In genomic region chr10:132951926-132952325, GRCh38 we compare ENCODE assay signal across 27 cellular contexts. TPM values are rescaled to one million over a fixed set of nuclear protein-coding genes. Genes with fewer than 3 reads are reported as not detected.
"Had no signal": no experiment of that assay in that cellular context is flagged by ENCODE, and none has a peak within 500 bp of the region (broad histone marks: within the 10 kb centered on the region; RNA-seq: fewer than 3 reads in every experiment).

No MANE protein-coding gene starts in this region.

- ATAC-seq: activated CD8-positive, alpha-beta memory T cell treated with anti-CD3 and anti-CD28 coated beads, Interleukin-2, amount 10 ng/mL, durations not matched to agents 7 days and 5 days; activated T-cell treated with anti-CD3 and anti-CD28 coated beads, Interleukin-2, amount 50 U/mL, for 4 hours; K562 had no signal

- H3K27me3 ChIP-seq: adrenal gland had no signal

- H3K4me3 Mint-ChIP-seq: activated CD4-positive, alpha-beta T cell treated with anti-CD3 and anti-CD28 coated beads, Interleukin-2, amount 10 ng/mL, durations not matched to agents 24 days and 14 days; activated CD8-positive, alpha-beta memory T cell treated with anti-CD3 and anti-CD28 coated beads, Interleukin-2, amount 10 ng/mL, durations not matched to agents 7 days and 5 days; activated naive CD4-positive, alpha-beta T cell treated with anti-CD3 and anti-CD28 coated beads for 36 hours; activated naive CD8-positive, alpha-beta T cell; activated T-cell treated with anti-CD3 and anti-CD28 coated beads, Interleukin-2, amount 50 U/mL, for 4 hours; T-helper 1 cell treated with Interleukin-12 subunit alpha and Interleukin-12 subunit beta and Interleukin-4 antibody, amounts not matched to agents 30 μg/mL and 1 μg/mL, for 36 hours had no signal

- H3K4me3 ChIP-seq: adrenal gland, K562 had no signal

- H3K4me1 Mint-ChIP-seq: activated CD4-positive, alpha-beta T cell treated with anti-CD3 and anti-CD28 coated beads, Interleukin-2, amount 10 ng/mL, durations not matched to agents 24 days and 14 days had no signal

- H3K9me3 Mint-ChIP-seq: activated CD4-positive, alpha-beta T cell treated with anti-CD3 and anti-CD28 coated beads, Interleukin-2, amount 10 ng/mL, durations not matched to agents 24 days and 14 days; activated T-cell treated with anti-CD3 and anti-CD28 coated beads, Interleukin-2, amount 50 U/mL, for 4 hours had no signal

- H3K27ac Mint-ChIP-seq: activated CD4-positive, alpha-beta T cell treated with anti-CD3 and anti-CD28 coated beads, Interleukin-2, amount 10 ng/mL, durations not matched to agents 24 days and 14 days; activated CD8-positive, alpha-beta memory T cell treated with anti-CD3 and anti-CD28 coated beads, Interleukin-2, amount 10 ng/mL, durations not matched to agents 7 days and 5 days; activated naive CD4-positive, alpha-beta T cell treated with anti-CD3 and anti-CD28 coated beads for 36 hours; activated naive CD8-positive, alpha-beta T cell; T-helper 1 cell treated with Interleukin-12 subunit alpha and Interleukin-12 subunit beta and Interleukin-4 antibody, amounts not matched to agents 30 μg/mL and 1 μg/mL, for 36 hours had no signal

- H3K27ac ChIP-seq: adrenal gland, RWPE1 had no signal

- DNase-seq: activated CD4-positive, alpha-beta T cell treated with anti-CD3 and anti-CD28 coated beads for 1 hour; activated CD4-positive, alpha-beta T cell treated with anti-CD3 and anti-CD28 coated beads, Interleukin-2, amount 10 ng/mL, durations not matched to agents 24 days and 14 days; activated CD4-positive, alpha-beta T cell treated with anti-CD3 and anti-CD28 coated beads, Interleukin-2, amount 50 U/mL, for 48 hours; activated CD8-positive, alpha-beta memory T cell treated with anti-CD3 and anti-CD28 coated beads, Interleukin-2, amount 10 ng/mL, durations not matched to agents 7 days and 5 days; activated effector memory CD4-positive, alpha-beta T cell treated with anti-CD3 and anti-CD28 coated beads, Interleukin-2, amount 50 U/mL, for 16 hours; activated naive CD4-positive, alpha-beta T cell treated with anti-CD3 and anti-CD28 coated beads for 36 hours; activated T-cell treated with anti-CD3 and anti-CD28 coated beads, Interleukin-2, amount 50 U/mL, for 4 hours; adrenal gland; anterior cingulate cortex; caudate nucleus; Karpas-422; MM.1S; NCI-H1105 treated with DMSO at 0.1 percent for 48 hours; NCI-H1436 treated with DMSO at 0.1 percent for 48 hours; NCI-H187 treated with DMSO at 0.1 percent for 48 hours; NCI-H2081 treated with DMSO at 0.1 percent for 48 hours; NCI-H2171; NCI-H2227 treated with DMSO at 0.1 percent for 48 hours; NCI-H526; NCI-H774; SHP77 treated with DMSO at 0.1 percent for 48 hours had no signal

- H3K4me1 ChIP-seq: adrenal gland had no signal

- H3K36me3 ChIP-seq: adrenal gland had no signal

- H3K36me3 Mint-ChIP-seq: activated CD8-positive, alpha-beta memory T cell treated with anti-CD3 and anti-CD28 coated beads, Interleukin-2, amount 10 ng/mL, durations not matched to agents 7 days and 5 days; activated naive CD8-positive, alpha-beta T cell had no signal

- H3K9me3 ChIP-seq: adrenal gland had no signal

RNA-seq across cellular contexts. Expression of gene CFAP46, which starts 9.6 kb away (rescaled TPM):
- total RNA-seq: activated CD4-positive, alpha-beta T cell treated with anti-CD3 and anti-CD28 coated beads, Interleukin-2, amount 10 ng/mL, durations not matched to agents 24 days and 14 days; activated CD8-positive, alpha-beta memory T cell treated with anti-CD3 and anti-CD28 coated beads, Interleukin-2, amount 10 ng/mL, durations not matched to agents 7 days and 5 days; activated naive CD4-positive, alpha-beta T cell treated with anti-CD3 and anti-CD28 coated beads for 36 hours; K562; OCI-LY7; SK-MEL-5 had no signal
- polyA plus RNA-seq: K562 had no signal
